ENCODE assay signal across 19 cellular contexts in genomic region chr4:111466821-111467605, GRCh38.
A peak's percentile ranks its signal among the peaks of the same experiment; 100 is the strongest.
DNase-seq lines count a peak whose midpoint lies in the region; ATAC-seq and TF ChIP-seq lines count a peak whose summit lies in the region.
"Had no signal": no experiment of that assay in that cellular context is flagged by ENCODE, and none has a peak within 500 bp of the region (broad histone marks: within the 10 kb centered on the region; RNA-seq: fewer than 3 reads in every experiment).

No MANE protein-coding gene starts in this region.

- H3K36me3 ChIP-seq in MM.1S (replicated peaks; ENCODE audit: insufficient read depth, low read length): no peaks in the 10 kb centered on the region

- no peaks in the 10 kb centered on the region for H4K20me1 ChIP-seq in MM.1S (ENCODE audit: insufficient read depth, low read length)

- H2AFZ ChIP-seq in MM.1S (ENCODE audit: low read length): no peak overlapping the region
- H2AFZ ChIP-seq: GM23248 had no signal

- no peak overlapping the region for H3K9ac ChIP-seq in MM.1S (ENCODE audit: low read length)
- H3K9ac ChIP-seq: GM23248 had no signal

- no peaks in the 10 kb centered on the region; the same call in 1 of the 2 replicates for H3K9me3 ChIP-seq in MM.1S (replicated peaks; ENCODE audit: insufficient read depth, low read length)

- peak; percentile 12 for DNase-seq in H4 (ENCODE audit: low spot score)
- DNase-seq in amniotic epithelial cell (ENCODE audit: low read depth): peak; percentile 3
- peak; percentile 28 for DNase-seq in fibroblast of mammary gland (ENCODE audit: low read depth)
- DNase-seq in renal cortical epithelial cell (ENCODE audit: low read depth): peak; percentile 22
- no peak for DNase-seq in effector CD4-positive, alpha-beta T cell
- no peak for DNase-seq in left lobe of liver (ENCODE audit: low spot score)
- no peak for DNase-seq in MM.1S
- DNase-seq: C1 segment of cervical spinal cord; DMS79; GM23248; HCEC 1CT; IMR-90; NCI-H1092; NCI-H2081; NCI-H2171 treated with DMSO at 0.1 percent for 48 hours; NCI-H748 treated with DMSO at 0.1 percent for 48 hours; NK-92 treated with Interleukin-12 subunit alpha and Interleukin-12 subunit beta, amount 100 ng/mL, for 24 hours; SHP77 had no signal

- TF ChIP-seq CTCF in fibroblast of mammary gland (conservative IDR thresholded peaks at IDR 0.05; ENCODE audit: control insufficient read depth, insufficient read depth, low read depth, low read length) (no peak), MM.1S (IDR thresholded peaks at IDR 0.05; ENCODE audit: low read length) (no peak)

- H3K9me2 ChIP-seq in MM.1S (replicated peaks; ENCODE audit: insufficient read depth, low read length): no peaks in the 10 kb centered on the region

- no peaks in the 10 kb centered on the region for H3K79me2 ChIP-seq in MM.1S (ENCODE audit: low read length)

- H3F3A ChIP-seq in MM.1S (ENCODE audit: insufficient read depth, low read length): no peaks in the 10 kb centered on the region

- H3K27ac ChIP-seq in MM.1S (ENCODE audit: low read length): no peak overlapping the region
- H3K27ac ChIP-seq: GM23248 had no signal

- no peak overlapping the region for H3K4me2 ChIP-seq in MM.1S (ENCODE audit: low read depth, low read length)

- no peak for ATAC-seq in left lobe of liver
- ATAC-seq: SK-N-SH treated with all-trans-retinoic acid at 6 μM for 48 hours had no signal

- no peaks in the 10 kb centered on the region for H3K4me1 ChIP-seq in MM.1S (ENCODE audit: low read length)

- H3K27me3 ChIP-seq in MM.1S (replicated peaks; ENCODE audit: insufficient read depth, low read length): no peaks in the 10 kb centered on the region

- H3K4me3 ChIP-seq in fibroblast of mammary gland (ENCODE audit: control insufficient read depth, low read depth, low read length) (no peak overlapping the region), MM.1S (ENCODE audit: low read length) (no peak overlapping the region)
- H3K4me3 ChIP-seq: GM23248 had no signal

Comparison
In these comparisons a context has a peak if more than half of its experiments do, and no peak if none do; other contexts are left out.
1. DNase-seq: peak in H4 (single experiment), amniotic epithelial cell (single experiment), fibroblast of mammary gland (single experiment) and renal cortical epithelial cell (single experiment); none in effector CD4-positive, alpha-beta T cell (single experiment), left lobe of liver (single experiment) and MM.1S (single experiment).